Comparison of ENCODE assay signal across 8 cellular contexts in genomic region chr16:7268182-7268581, GRCh38.
DNase-seq lines count a peak whose midpoint lies in the region; ATAC-seq and TF ChIP-seq lines count a peak whose summit lies in the region.

No MANE protein-coding gene starts in this region.

- intact Hi-C loops in activated CD8-positive, alpha-beta T cell treated with anti-CD3 and anti-CD28 coated beads for 36 hours (cut with micrococcal nuclease): no loop called here

- POLR2A ChIA-PET in activated CD8-positive, alpha-beta T cell treated with anti-CD3 and anti-CD28 coated beads for 36 hours (lab: Charles Lee): no interaction called here

- no peaks in the 10 kb centered on the region for H3K27me3 ChIP-seq in kidney epithelial cell (ENCODE audit: control insufficient read depth, insufficient read depth, low read length)

- no peak for ATAC-seq in activated CD8-positive, alpha-beta T cell treated with anti-CD3 and anti-CD28 coated beads for 36 hours
- no peak for ATAC-seq in GM18520 (IDR thresholded peaks at IDR 0.05; ENCODE audit: unreplicated experiment)
- ATAC-seq in GM21723 (IDR thresholded peaks at IDR 0.05; ENCODE audit: unreplicated experiment): no peak
- no peak for ATAC-seq in HG03139 (IDR thresholded peaks at IDR 0.05; ENCODE audit: unreplicated experiment)

- H3K9me3 Mint-ChIP-seq in activated CD8-positive, alpha-beta T cell treated with anti-CD3 and anti-CD28 coated beads for 36 hours: peaks cover 13% of the 10 kb centered on the region

- no peaks in the 10 kb centered on the region for H3K36me3 Mint-ChIP-seq in activated CD8-positive, alpha-beta T cell treated with anti-CD3 and anti-CD28 coated beads for 36 hours (ENCODE audit: low read depth)

- DNase-seq in ELR (ENCODE audit: low read depth) (peak; percentile 1), kidney epithelial cell (ENCODE audit: low read depth) (no peak), DMS79 treated with DMSO at 0.1 percent for 48 hours (lab: John Stamatoyannopoulos, UW) (no peak)
- DNase-seq in activated CD8-positive, alpha-beta T cell treated with anti-CD3 and anti-CD28 coated beads for 36 hours: no peak

- no peaks in the 10 kb centered on the region for H3K27me3 Mint-ChIP-seq in activated CD8-positive, alpha-beta T cell treated with anti-CD3 and anti-CD28 coated beads for 36 hours

- CTCF ChIA-PET in activated CD8-positive, alpha-beta T cell treated with anti-CD3 and anti-CD28 coated beads for 36 hours (lab: Charles Lee): no interaction called here

- H3K27ac Mint-ChIP-seq in activated CD8-positive, alpha-beta T cell treated with anti-CD3 and anti-CD28 coated beads for 36 hours: no peak overlapping the region

- H3K4me3 Mint-ChIP-seq in activated CD8-positive, alpha-beta T cell treated with anti-CD3 and anti-CD28 coated beads for 36 hours: no peak overlapping the region

- H3K4me1 Mint-ChIP-seq in activated CD8-positive, alpha-beta T cell treated with anti-CD3 and anti-CD28 coated beads for 36 hours (ENCODE audit: low read depth): no peaks in the 10 kb centered on the region

- no peaks in the 10 kb centered on the region for H3K36me3 ChIP-seq in kidney epithelial cell (ENCODE audit: control insufficient read depth, insufficient read depth, low read length)

- H3K4me3 ChIP-seq in kidney epithelial cell (ENCODE audit: low read depth, low read length): no peak overlapping the region

- TF ChIP-seq CTCF in LNCAP (IDR thresholded peaks at IDR 0.05) (peak; percentile 76), kidney epithelial cell (IDR thresholded peaks at IDR 0.05; ENCODE audit: insufficient read depth, low read length, poor library complexity, severe bottlenecking) (peak; percentile 54)
- TF ChIP-seq CTCF in activated CD8-positive, alpha-beta T cell treated with anti-CD3 and anti-CD28 coated beads for 36 hours (IDR thresholded peaks at IDR 0.05): peak; percentile 56
